In the genomic region with DNA sequence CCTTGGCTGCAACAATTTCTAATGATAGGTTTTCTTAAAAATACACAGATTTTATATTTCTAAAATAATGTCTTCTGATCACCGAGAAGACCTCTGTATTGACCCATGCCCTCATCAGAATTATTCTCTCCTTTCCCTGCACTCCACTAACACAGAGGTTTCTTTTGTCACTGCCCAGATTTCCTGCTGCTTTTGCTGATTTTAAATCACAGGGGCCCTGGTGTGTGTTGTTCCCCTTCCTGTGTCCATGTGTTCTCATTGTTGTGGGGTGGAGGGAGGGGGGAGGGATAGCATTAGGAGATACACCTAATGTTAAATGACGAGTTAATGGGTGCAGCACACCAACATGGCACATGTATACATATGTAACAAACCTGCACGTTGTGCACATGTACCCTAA, we compare ENCODE assay signal across 7 cellular contexts.
A peak's percentile ranks its signal among the peaks of the same experiment; 100 is the strongest.
DNase-seq lines count a peak whose midpoint lies in the region; TF ChIP-seq lines count a peak whose summit lies in the region.
"Not testable (repeated sequence)": the region's sequence is repeated elsewhere in the genome, so short reads cannot be mapped to it uniquely, and the experiment has no call there.

No MANE protein-coding gene starts in this region.

- not testable (repeated sequence) for H2BK5ac ChIP-seq in mesendoderm (ENCODE audit: low read length); neuronal stem cell (ENCODE audit: low read length)

- H3K9me3 Mint-ChIP-seq in endodermal cell; glutamatergic neuron (ENCODE audit: unreplicated experiment): not testable (repeated sequence)

- peak; percentile 86 for DNase-seq in NCI-H146 (lab: John Stamatoyannopoulos, UW)
- peak; percentile 21 for DNase-seq in NCI-H748 (lab: John Stamatoyannopoulos, UW; ENCODE audit: unreplicated experiment)
- not testable (repeated sequence) for DNase-seq in endodermal cell, glutamatergic neuron
- peak; percentile 44 for DNase-seq in mesendoderm
- DNase-seq in neuronal stem cell (ENCODE audit: low spot score), result peak; percentile 27

- not testable (repeated sequence) for H3K79me1 ChIP-seq in mesendoderm (ENCODE audit: low read length); neuronal stem cell (ENCODE audit: low read depth, low read length)

- H2BK15ac ChIP-seq in mesendoderm (replicated peaks; ENCODE audit: low read depth); neuronal stem cell (ENCODE audit: low read length): not testable (repeated sequence)

- not testable (repeated sequence) for H3K4ac ChIP-seq in mesendoderm (ENCODE audit: low read depth, low read length); neuronal stem cell (ENCODE audit: low read length)

- not testable (repeated sequence) for H3K27me3 ChIP-seq in endodermal cell (ENCODE audit: control insufficient read depth, insufficient read depth, low read length, poor library complexity, severe bottlenecking); iPS-18a (ENCODE audit: control insufficient read depth, insufficient read depth, low read length); mesendoderm (ENCODE audit: insufficient read depth, low read length, poor library complexity)
- peaks cover 0 to 26% (median 0%) of the 10 kb centered on the region in 3 experiments for H3K27me3 ChIP-seq in neuronal stem cell (ENCODE audit: control insufficient read depth in 3 of 3, insufficient read depth in 3 of 3, low read depth in 1 of 3, low read length in 3 of 3)

- H3K14ac ChIP-seq in neuronal stem cell (ENCODE audit: low read length), result not testable (repeated sequence)

- TF ChIP-seq CTCF in endodermal cell (conservative IDR thresholded peaks at IDR 0.05); glutamatergic neuron (IDR thresholded peaks at IDR 0.05; ENCODE audit: partially characterized antibody, unreplicated experiment): not testable (repeated sequence)

- H3K23ac ChIP-seq in mesendoderm (ENCODE audit: low read length); neuronal stem cell (ENCODE audit: low read depth, low read length, poor library complexity): not testable (repeated sequence)

- not testable (repeated sequence) for H3K9me3 ChIP-seq in endodermal cell (ENCODE audit: control insufficient read depth, low read length); iPS-18a (ENCODE audit: control insufficient read depth, low read depth, low read length); neuronal stem cell (replicated peaks in 1 of 2; ENCODE audit: control insufficient read depth in 2 of 2, insufficient read depth in 1 of 2, low read depth in 1 of 2, low read length in 2 of 2)

- not testable (repeated sequence) for H3K56ac ChIP-seq in mesendoderm (ENCODE audit: low read length)

- not testable (repeated sequence) for H3K4me1 ChIP-seq in endodermal cell (ENCODE audit: control insufficient read depth, insufficient read depth, low read length); mesendoderm (ENCODE audit: control insufficient read depth, low read depth, low read length); neuronal stem cell (ENCODE audit: control insufficient read depth in 2 of 2, insufficient read depth in 1 of 2, low read depth in 1 of 2, low read length in 2 of 2)
- peaks cover 20% of the 10 kb centered on the region for H3K4me1 ChIP-seq in iPS-18a (ENCODE audit: control insufficient read depth, low read depth, low read length)

- peak overlapping the region; percentile 72 for H3K27ac Mint-ChIP-seq in endodermal cell
- H3K27ac Mint-ChIP-seq in glutamatergic neuron (ENCODE audit: unreplicated experiment), result peak overlapping the region; percentile 94

- H3K4me2 ChIP-seq in mesendoderm (ENCODE audit: low read length); neuronal stem cell (ENCODE audit: insufficient read depth, low read length, poor library complexity, severe bottlenecking): not testable (repeated sequence)

- H3K18ac ChIP-seq in mesendoderm (ENCODE audit: low read length); neuronal stem cell (ENCODE audit: low read length): not testable (repeated sequence)

- H4K5ac ChIP-seq in mesendoderm (ENCODE audit: low read length), result not testable (repeated sequence)

- H2AK5ac ChIP-seq in mesendoderm (ENCODE audit: low read length); neuronal stem cell (ENCODE audit: low read depth, low read length): not testable (repeated sequence)

- H2BK120ac ChIP-seq in mesendoderm (ENCODE audit: low read depth, low read length); neuronal stem cell (ENCODE audit: low read depth, low read length): not testable (repeated sequence)

- 42 to 60% methylated on average over 1 of the region's 3 CpGs for WGBS in endodermal cell (ENCODE audit: insufficient coverage in 1 of 2, insufficient read length in 1 of 2), 2 experiments
- no CpG with 5 or more reads among the region's 3 CpGs for WGBS in mesendoderm (ENCODE audit: extremely low coverage, insufficient coverage, low lambda C conversion rate)
- WGBS in neuronal stem cell (ENCODE audit: extremely low coverage in 2 of 2, insufficient read length in 2 of 2, insufficient replicate concordance in 1 of 2), 2 donors, result no CpG with 5 or more reads among the region's 3 CpGs

- not testable (repeated sequence) for H3K9ac ChIP-seq in endodermal cell (ENCODE audit: extremely low read depth, low read length, poor library complexity, severe bottlenecking); mesendoderm (ENCODE audit: low read length); neuronal stem cell (ENCODE audit: low read depth, low read length, poor library complexity)
- peak overlapping the region; percentile 17 for H3K9ac ChIP-seq in iPS-18a (ENCODE audit: low read length)

- H3K36me3 ChIP-seq in endodermal cell (ENCODE audit: control insufficient read depth, insufficient read depth, low read length); iPS-18a (ENCODE audit: control insufficient read depth, low read depth, low read length); mesendoderm (ENCODE audit: control insufficient read depth, insufficient read depth, low read length); neuronal stem cell (replicated peaks in 1 of 2; ENCODE audit: control insufficient read depth in 2 of 2, insufficient read depth in 2 of 2, low read length in 2 of 2): not testable (repeated sequence)

- not testable (repeated sequence) for H3K27ac ChIP-seq in endodermal cell (ENCODE audit: low read depth, low read length); iPS-18a (ENCODE audit: low read length); mesendoderm (ENCODE audit: low read depth, low read length); neuronal stem cell (replicated peaks; ENCODE audit: low read length)

- H4K8ac ChIP-seq in mesendoderm (ENCODE audit: low read depth, low read length); neuronal stem cell (ENCODE audit: low read depth, low read length): not testable (repeated sequence)

- H3K4me3 ChIP-seq in endodermal cell (ENCODE audit: low read length); iPS-18a (ENCODE audit: low read length); mesendoderm (ENCODE audit: low read length); neuronal stem cell (ENCODE audit: low read length in 2 of 2): not testable (repeated sequence)

- H3K36me3 Mint-ChIP-seq in endodermal cell (ENCODE audit: low read depth); glutamatergic neuron (ENCODE audit: unreplicated experiment): not testable (repeated sequence)

- H4K91ac ChIP-seq in neuronal stem cell (ENCODE audit: low read depth, low read length, poor library complexity), result not testable (repeated sequence)

- H3K4me3 Mint-ChIP-seq in endodermal cell; glutamatergic neuron (ENCODE audit: unreplicated experiment): not testable (repeated sequence)

- H3K4me1 Mint-ChIP-seq in endodermal cell (peaks cover 11% of the 10 kb centered on the region), glutamatergic neuron (ENCODE audit: low read depth, unreplicated experiment) (peaks cover 14% of the 10 kb centered on the region)

- H3K27me3 Mint-ChIP-seq in endodermal cell (ENCODE audit: insufficient read depth); glutamatergic neuron (ENCODE audit: unreplicated experiment): not testable (repeated sequence)

- not testable (repeated sequence) for H2BK12ac ChIP-seq in neuronal stem cell (ENCODE audit: low read length)

- not testable (repeated sequence) for H2AFZ ChIP-seq in neuronal stem cell (ENCODE audit: low read length)

- H3K79me2 ChIP-seq in mesendoderm (ENCODE audit: control insufficient read depth, insufficient read depth, low read length), result not testable (repeated sequence)
